In the genomic region with DNA sequence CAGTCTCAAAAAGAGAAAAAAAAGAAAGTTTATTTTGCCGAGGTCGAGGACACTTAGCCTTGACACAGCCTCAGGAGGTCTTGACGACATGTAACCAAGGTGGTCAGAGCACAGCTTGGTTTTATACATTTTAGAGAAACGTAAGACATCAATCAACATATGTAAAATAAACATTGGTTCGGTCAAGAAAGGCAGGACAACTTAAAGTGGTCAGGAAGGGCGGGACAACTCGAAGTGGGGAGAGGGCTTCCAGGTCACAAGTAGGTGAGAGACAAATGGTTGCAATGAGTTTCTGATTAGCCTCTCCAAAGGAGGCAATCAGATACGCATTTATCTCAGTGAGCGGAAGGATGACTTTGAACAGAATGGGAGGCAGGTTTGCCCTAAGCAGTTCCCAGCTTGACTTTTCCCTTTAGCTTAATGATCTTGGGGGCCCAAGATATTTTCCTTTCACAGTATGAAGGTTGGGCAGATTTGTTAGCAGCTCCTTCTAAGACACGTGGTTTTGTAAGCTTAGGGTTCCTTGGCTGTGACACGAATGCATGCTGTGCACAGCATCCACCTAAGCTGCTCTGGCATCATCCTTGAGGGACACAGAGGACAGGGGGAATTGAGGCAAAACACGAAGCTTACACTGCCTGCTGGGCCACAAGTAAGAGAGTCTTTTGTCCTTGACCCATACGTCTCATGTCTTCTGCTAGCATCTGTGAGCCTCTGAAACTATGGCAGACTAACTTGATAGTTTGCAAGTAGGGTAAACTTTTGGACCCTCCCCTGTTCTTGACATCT, we compare ENCODE assay signal across 23 cellular contexts. TPM values are rescaled to one million over a fixed set of nuclear protein-coding genes. Genes with fewer than 3 reads are reported as not detected.
A peak's percentile ranks its signal among the peaks of the same experiment; 100 is the strongest.
DNase-seq lines count a peak whose midpoint lies in the region; ATAC-seq and TF ChIP-seq lines count a peak whose summit lies in the region.
"Had no signal": no experiment of that assay in that cellular context is flagged by ENCODE, and none has a peak within 500 bp of the region (broad histone marks: within the 10 kb centered on the region; RNA-seq: fewer than 3 reads in every experiment).

No MANE protein-coding gene starts in this region.

- no peak overlapping the region for H3K27ac ChIP-seq in H9 (ENCODE audit: insufficient read length, low read depth, low read length)
- H3K27ac ChIP-seq in psoas muscle = peak overlapping the region; percentile 100
- H3K27ac ChIP-seq: brain microvascular endothelial cell, coronary artery, upper lobe of left lung had no signal

- no peaks in the 10 kb centered on the region for H3K79me1 ChIP-seq in H9 (ENCODE audit: insufficient read depth, low read depth, low read length, poor library complexity, severe bottlenecking)

- H3K23ac ChIP-seq in H9 (ENCODE audit: insufficient read length, low read depth, low read length) = no peak overlapping the region

- DNase-seq in H9 = no peak
- DNase-seq in WTC11 (ENCODE audit: low spot score) = no peak
- no peak for DNase-seq in immature natural killer cell
- DNase-seq in psoas muscle = no peak
- no peak for DNase-seq in A172 (ENCODE audit: low spot score)
- no peak for DNase-seq in stimulated activated CD4-positive, alpha-beta T cell treated with anti-CD3 and anti-CD28 coated beads, Interleukin-4, amount 100 ng/mL, for 24 hours
- no peak for DNase-seq in AG08395 (ENCODE audit: low spot score)
- DNase-seq: AML-193; COR-L47; DND-41; H7; kidney; MM.1S; NCI-H748 treated with DMSO at 0.1 percent for 48 hours; SHP77; stimulated activated CD4-positive, alpha-beta T cell treated with anti-CD3 and anti-CD28 coated beads, Interleukin-4, amount 100 ng/mL, for 1 hour; upper lobe of left lung had no signal

- H4K20me1 ChIP-seq in H9 (ENCODE audit: control insufficient read depth, insufficient read depth, insufficient read length) = no peaks in the 10 kb centered on the region

- H3K9me3 Mint-ChIP-seq in H9 = peaks cover 0 to 3% of the 10 kb centered on the region in 2 experiments; a peak in 1 of 5 replicates
- H3K9me3 Mint-ChIP-seq in WTC11 = no peaks in the 10 kb centered on the region
- no peaks in the 10 kb centered on the region for H3K9me3 Mint-ChIP-seq in immature natural killer cell
- H3K9me3 Mint-ChIP-seq: activated T-helper 1 cell treated with anti-CD3 and anti-CD28 coated beads, Interleukin-12 subunit alpha, Interleukin-12 subunit beta, Interleukin-2, Interleukin-4 antibody, amounts not matched to agents 30 ng/mL and 10 ng/mL and 1 ng/mL, durations not matched to agents 14 hours and 24 hours and 36 hours had no signal

- H3K9me3 ChIP-seq in H9 (ENCODE audit: control insufficient read depth, low read depth, low read length) = no peaks in the 10 kb centered on the region
- no peaks in the 10 kb centered on the region for H3K9me3 ChIP-seq in psoas muscle
- H3K9me3 ChIP-seq: stomach, upper lobe of left lung had no signal

- ATAC-seq in WTC11 (no peak), psoas muscle (no peak), HG03097 (IDR thresholded peaks at IDR 0.05; ENCODE audit: low FRiP score, unreplicated experiment) (no peak)

- H3K27me3 ChIP-seq in H9 (ENCODE audit: insufficient read depth, low read length) (no peaks in the 10 kb centered on the region), psoas muscle (ENCODE audit: insufficient read depth in 3 of 3, low read length in 2 of 3) (no peaks in the 10 kb centered on the region)
- H3K27me3 ChIP-seq: brain microvascular endothelial cell, stomach, upper lobe of left lung had no signal

- H3K18ac ChIP-seq in H9 (ENCODE audit: insufficient read length, low read depth, low read length) = no peak overlapping the region

- no peak overlapping the region for H4K5ac ChIP-seq in H9 (ENCODE audit: insufficient read length, low read depth, low read length)

- no peak overlapping the region for H3K4ac ChIP-seq in H9 (ENCODE audit: low read depth, low read length)

- H4K91ac ChIP-seq in H9 (ENCODE audit: insufficient read length, low read depth, low read length) = no peak overlapping the region

- H3K79me2 ChIP-seq in H9 (ENCODE audit: insufficient read depth, low read length) = peaks cover 12% of the 10 kb centered on the region; the same call in 1 of the 2 replicates

- H3K14ac ChIP-seq in H9 (ENCODE audit: insufficient read depth, low read length) = no peak overlapping the region

- H2AK5ac ChIP-seq in H9 (ENCODE audit: insufficient read length, low read length) = no peak overlapping the region

- no peak overlapping the region for H3K4me2 ChIP-seq in H9 (ENCODE audit: insufficient read depth, insufficient read length, low read length)

- no peak for TF ChIP-seq CTCF in H9 (conservative IDR thresholded peaks at IDR 0.05)
- no peak for TF ChIP-seq CTCF in WTC11 (IDR thresholded peaks at IDR 0.05)
- no peak for TF ChIP-seq CTCF in psoas muscle (IDR thresholded peaks at IDR 0.05)

- CTCF ChIA-PET in WTC11 (lab: Charles Lee) = interaction anchor here (0.6 to 1.8 kb wide), 5 partner anchors 16 to 59 kb away, joined by 3 to 7 read pairs (median 5); partner anchors contain the start of gene COMTD1

- no peak overlapping the region for H2BK20ac ChIP-seq in H9 (ENCODE audit: low read depth, low read length, poor library complexity, severe bottlenecking)

- H3K23me2 ChIP-seq in H9 (ENCODE audit: insufficient read length, low read depth, low read length, poor library complexity, severe bottlenecking) = peaks cover 5% of the 10 kb centered on the region

- peaks cover 3% of the 10 kb centered on the region; the same call in 1 of the 2 replicates for H3K27me3 Mint-ChIP-seq in H9 (ENCODE audit: low read depth)
- H3K27me3 Mint-ChIP-seq in WTC11 (ENCODE audit: low read depth) = no peaks in the 10 kb centered on the region
- H3K27me3 Mint-ChIP-seq in immature natural killer cell (ENCODE audit: low read depth in 3 of 3) = peaks cover 8 to 17% (median 11%) of the 10 kb centered on the region in 3 donors
- H3K27me3 Mint-ChIP-seq: activated CD4-positive, alpha-beta T cell treated with anti-CD3 and anti-CD28 coated beads for 36 hours had no signal

- intact Hi-C loops in psoas muscle (cut with DNase I) = no loop called here

- no peak overlapping the region for H2BK5ac ChIP-seq in H9 (ENCODE audit: insufficient read length, low read length)

- H2BK15ac ChIP-seq in H9 (ENCODE audit: low read depth, low read length) = no peak overlapping the region

- no peak overlapping the region for H3K56ac ChIP-seq in H9 (ENCODE audit: insufficient read length, low read depth, low read length)

- H3K4me1 ChIP-seq in H9 (ENCODE audit: insufficient read depth, low read length) (peaks cover 17% of the 10 kb centered on the region), psoas muscle (peaks cover 46% of the 10 kb centered on the region)

- no peak overlapping the region for H2BK120ac ChIP-seq in H9 (ENCODE audit: low read depth, low read length, poor library complexity, severe bottlenecking)

- H3K36me3 Mint-ChIP-seq in H9 (ENCODE audit: insufficient read depth in 1 of 3, low read depth in 3 of 3) (peaks cover 12 to 13% (median 13%) of the 10 kb centered on the region in 3 experiments), WTC11 (peaks cover 13% of the 10 kb centered on the region), immature natural killer cell (peaks cover 0 to 3% (median 0%) of the 10 kb centered on the region in 3 donors)

- peak overlapping the region in 2 of 3 experiments; percentile 15 to 78; a peak in 3 of 7 replicates for H3K27ac Mint-ChIP-seq in H9
- H3K27ac Mint-ChIP-seq in WTC11 = peak overlapping the region; percentile 54
- peak overlapping the region in 4 of 6 donors; percentile 25 to 98 (median 54) for H3K27ac Mint-ChIP-seq in immature natural killer cell

- H3K4me3 Mint-ChIP-seq in H9 (peak overlapping the region in 1 of 2 experiments; percentile 5; a peak in 1 of 5 replicates), WTC11 (no peak overlapping the region), immature natural killer cell (no peak overlapping the region)
- H3K4me3 Mint-ChIP-seq: activated T-helper 1 cell treated with anti-CD3 and anti-CD28 coated beads, Interleukin-12 subunit alpha, Interleukin-12 subunit beta, Interleukin-2, Interleukin-4 antibody, amounts not matched to agents 30 ng/mL and 10 ng/mL and 1 ng/mL, durations not matched to agents 14 hours and 24 hours and 36 hours had no signal

- H3K4me3 ChIP-seq in psoas muscle = no peak overlapping the region
- H3K4me3 ChIP-seq: coronary artery, stomach, upper lobe of left lung had no signal

- H3K36me3 ChIP-seq in psoas muscle (ENCODE audit: insufficient read depth in 1 of 2, low read depth in 1 of 2) = peaks cover 0 to 7% of the 10 kb centered on the region in 2 donors

- WGBS in H9 (ENCODE audit: extremely low coverage, insufficient read length, low lambda C conversion rate) = no CpG with 5 or more reads among the region's 13 CpGs
- 69 to 70% (median 70%) methylated on average over 13 of the region's 13 CpGs for WGBS in psoas muscle, 3 donors

- no peak overlapping the region for H3K9ac ChIP-seq in H9 (ENCODE audit: extremely low read depth, insufficient read length, low read length)

- H2AFZ ChIP-seq in H9 (ENCODE audit: low read length) = no peak overlapping the region

- H2BK12ac ChIP-seq in H9 (ENCODE audit: insufficient read length, low read depth, low read length) = no peak overlapping the region

- H3T11ph ChIP-seq in H9 (ENCODE audit: low read length) = no peak overlapping the region

- POLR2A ChIA-PET in WTC11 (lab: Charles Lee) = interaction anchor here (1.0 kb wide), 1 partner anchor 28 kb away, joined by 3 read pairs; the partner anchor contains the start of gene COMTD1

- no peak overlapping the region for H4K8ac ChIP-seq in H9 (replicated peaks; ENCODE audit: insufficient read length, low read depth, low read length)

- H3K4me1 Mint-ChIP-seq in H9 (peaks cover 32 to 35% of the 10 kb centered on the region in 2 experiments), WTC11 (peaks cover 36% of the 10 kb centered on the region), immature natural killer cell (peaks cover 17 to 19% of the 10 kb centered on the region in 2 donors)

TF ChIP-seq in WTC11, 78 proteins besides CTCF, POLR2A, EP300 and RAD21 (continues in another document):
- no peak for TF ChIP-seq NFATC4 (CRISPR knock-in tag; IDR thresholded peaks at IDR 0.05)
- TF ChIP-seq, protein P1, sequence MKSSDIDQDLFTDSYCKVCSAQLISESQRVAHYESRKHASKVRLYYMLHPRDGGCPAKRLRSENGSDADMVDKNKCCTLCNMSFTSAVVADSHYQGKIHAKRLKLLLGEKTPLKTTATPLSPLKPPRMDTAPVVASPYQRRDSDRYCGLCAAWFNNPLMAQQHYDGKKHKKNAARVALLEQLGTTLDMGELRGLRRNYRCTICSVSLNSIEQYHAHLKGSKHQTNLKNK (CRISPR knock-in tag; IDR thresholded peaks at IDR 0.05) = no peak

RNA-seq across cellular contexts. Expression of gene VDAC2, which starts 3.3 kb away (rescaled TPM):
- total RNA-seq in H9 (2021) = 264 and 271 TPM in 2 replicates
- 283 to 284 TPM (median 283 TPM) in 3 replicates for total RNA-seq in WTC11 (2021)
- polyA plus RNA-seq in immature natural killer cell = 100 to 1,000 TPM; 126 to 191 (median 148) TPM
- 100 to 1,000 TPM; 314 to 546 (median 399) TPM for total RNA-seq in psoas muscle
- 100 to 1,000 TPM; 391 to 770 (median 432) TPM for polyA plus RNA-seq in psoas muscle
- 354 and 357 TPM in 2 replicates for total RNA-seq in A172 (2014; rRNA removed; shearing (Covaris generic))

RNA-seq across cellular contexts. Expression of gene COMTD1, which starts 28.5 kb away (rescaled TPM):
- total RNA-seq in H9 (2021) (28.3 and 29.9 TPM in 2 replicates), WTC11 (2021) (46.3 to 49.5 TPM (median 47.8 TPM) in 3 replicates), psoas muscle (10 to 100 TPM; 15.2 to 38.8 (median 21.2) TPM)
- polyA plus RNA-seq in immature natural killer cell (10 to 100 TPM; 27.5 to 47.5 (median 42.8) TPM), psoas muscle (10 to 100 TPM in 2 of 3 donors, 1 to 10 TPM in 1; 5.8 to 54.7 (median 49.3) TPM)
- 27.0 and 49.9 TPM in 2 replicates for total RNA-seq in A172 (2014; rRNA removed; shearing (Covaris generic))
